8 cellular contexts compared by ENCODE assay signal in the genomic region with DNA sequence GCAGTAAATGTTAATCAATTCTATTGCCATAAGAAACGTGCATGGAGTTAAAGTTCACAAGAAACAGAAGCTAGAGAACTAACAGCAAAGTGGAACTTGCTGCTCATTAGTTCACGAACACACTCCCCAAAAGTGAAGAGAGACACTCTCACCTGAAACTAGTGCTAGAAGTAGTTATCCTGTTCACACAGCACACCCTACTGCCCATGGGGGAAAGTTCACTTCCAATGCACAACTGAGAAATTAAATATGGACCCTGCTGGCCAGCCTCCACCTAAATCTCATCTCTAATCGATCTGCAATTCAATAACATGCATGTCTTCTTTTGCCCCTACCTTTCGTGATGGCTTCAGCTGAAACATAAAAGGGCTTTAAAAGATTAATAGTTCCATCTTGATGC. TPM values are rescaled to one million over a fixed set of nuclear protein-coding genes. Genes with fewer than 3 reads are reported as not detected.
DNase-seq lines count a peak whose midpoint lies in the region; ATAC-seq and TF ChIP-seq lines count a peak whose summit lies in the region.

No MANE protein-coding gene starts in this region.

- H3K27me3 Mint-ChIP-seq in activated naive CD4-positive, alpha-beta T cell treated with anti-CD3 and anti-CD28 coated beads for 36 hours (ENCODE audit: low read depth), result no peaks in the 10 kb centered on the region

- no peak for TF ChIP-seq EP300 in Ishikawa (IDR thresholded peaks at IDR 0.05; ENCODE audit: borderline replicate concordance)
- TF ChIP-seq EP300 in suprapubic skin (IDR thresholded peaks at IDR 0.05), result no peak

- H3K4me3 Mint-ChIP-seq in activated naive CD4-positive, alpha-beta T cell treated with anti-CD3 and anti-CD28 coated beads for 36 hours, result no peak overlapping the region

- H3K4me3 ChIP-seq in GM12864 (ENCODE audit: low read depth, low read length) (no peak overlapping the region), iPS DF 6.9 (ENCODE audit: low read length) (no peak overlapping the region), suprapubic skin (no peak overlapping the region)

- H3K9me3 ChIP-seq in iPS DF 6.9 (ENCODE audit: control insufficient read depth, insufficient read depth, low read length), result no peaks in the 10 kb centered on the region
- H3K9me3 ChIP-seq in suprapubic skin, result no peaks in the 10 kb centered on the region

- H3K4me1 Mint-ChIP-seq in activated naive CD4-positive, alpha-beta T cell treated with anti-CD3 and anti-CD28 coated beads for 36 hours (ENCODE audit: low read depth), result peaks cover 5% of the 10 kb centered on the region

- no peak overlapping the region for H3K27ac Mint-ChIP-seq in activated naive CD4-positive, alpha-beta T cell treated with anti-CD3 and anti-CD28 coated beads for 36 hours

- peak; percentile 73 for TF ChIP-seq CTCF in GM12864 (IDR thresholded peaks at IDR 0.05; ENCODE audit: low read depth, low read length, missing control alignments)
- TF ChIP-seq CTCF in suprapubic skin (IDR thresholded peaks at IDR 0.05), result peak; percentile 12 to 28

- H3K27me3 ChIP-seq in iPS DF 6.9 (ENCODE audit: control insufficient read depth, insufficient read depth, low read length) (no peaks in the 10 kb centered on the region), suprapubic skin (no peaks in the 10 kb centered on the region)

- H3K36me3 Mint-ChIP-seq in activated naive CD4-positive, alpha-beta T cell treated with anti-CD3 and anti-CD28 coated beads for 36 hours (ENCODE audit: low read depth), result no peaks in the 10 kb centered on the region

- intact Hi-C loops in activated naive CD4-positive, alpha-beta T cell treated with anti-CD3 and anti-CD28 coated beads for 36 hours (cut with micrococcal nuclease), result loop anchor here (1.0 kb wide), 4 partner anchors 101 to 304 kb away; no protein-coding TSS in a partner anchor

- CTCF ChIA-PET in activated naive CD4-positive, alpha-beta T cell treated with anti-CD3 and anti-CD28 coated beads for 36 hours (lab: Charles Lee), result interaction anchor here (0.6 to 3.7 kb wide), 12 partner anchors 9 to 304 kb away, joined by 3 to 19 read pairs (median 5); no protein-coding TSS in a partner anchor

- H3K36me3 ChIP-seq in iPS DF 6.9 (ENCODE audit: control insufficient read depth, insufficient read depth, low read length) (no peaks in the 10 kb centered on the region), suprapubic skin (no peaks in the 10 kb centered on the region)

- ATAC-seq in GM21423 (IDR thresholded peaks at IDR 0.05; ENCODE audit: unreplicated experiment) (peak; percentile 84), HG03571 (IDR thresholded peaks at IDR 0.05; ENCODE audit: unreplicated experiment) (no peak)

- no peaks in the 10 kb centered on the region for H3K9me3 Mint-ChIP-seq in activated naive CD4-positive, alpha-beta T cell treated with anti-CD3 and anti-CD28 coated beads for 36 hours

- DNase-seq in GM12864 (ENCODE audit: low read depth), result no peak
- DNase-seq in activated naive CD4-positive, alpha-beta T cell treated with anti-CD3 and anti-CD28 coated beads for 36 hours, result peak; percentile 57
- DNase-seq in iPS DF 6.9 (ENCODE audit: low read depth, low spot score), result peak; percentile 13
- DNase-seq in suprapubic skin (ENCODE audit: low spot score in 2 of 2), result no peak
- DNase-seq in NCI-H2081 (lab: John Stamatoyannopoulos, UW), result no peak

- H3K27ac ChIP-seq in iPS DF 6.9 (ENCODE audit: low read length) (no peak overlapping the region), suprapubic skin (no peak overlapping the region)

- no CpG with 5 or more reads among the region's 4 CpGs for WGBS in iPS DF 6.9 (ENCODE audit: insufficient coverage, insufficient read length)
- WGBS in suprapubic skin, result 63% methylated on average over 4 of the region's 4 CpGs

- H3K4me1 ChIP-seq in iPS DF 6.9 (ENCODE audit: control insufficient read depth, insufficient read depth, low read length), result no peaks in the 10 kb centered on the region
- H3K4me1 ChIP-seq in suprapubic skin, result no peaks in the 10 kb centered on the region

- no peak for TF ChIP-seq POLR2A in suprapubic skin (IDR thresholded peaks at IDR 0.05)

- peak; percentile 71 for TF ChIP-seq RAD21 in Ishikawa (IDR thresholded peaks at IDR 0.05; ENCODE audit: low read depth)

TF ChIP-seq in Ishikawa, 13 proteins besides CTCF, POLR2A, EP300 and RAD21:
- TF ChIP-seq NFIC (IDR thresholded peaks at IDR 0.05) (no peak), YY1 (IDR thresholded peaks at IDR 0.05; ENCODE audit: low read depth) (no peak), EGR1 (IDR thresholded peaks at IDR 0.05) (no peak), TEAD4 (IDR thresholded peaks at IDR 0.05) (no peak), MAX (IDR thresholded peaks at IDR 0.05) (no peak), TCF12 (IDR thresholded peaks at IDR 0.05; ENCODE audit: low read depth) (no peak), ZBTB7A (IDR thresholded peaks at IDR 0.05; ENCODE audit: low read depth) (no peak), TAF1 (IDR thresholded peaks at IDR 0.05; ENCODE audit: low read depth) (no peak), FOXM1 (IDR thresholded peaks at IDR 0.05; ENCODE audit: borderline replicate concordance, low read depth) (no peak), CREB1 (IDR thresholded peaks at IDR 0.05; ENCODE audit: low read depth) (no peak), REST (IDR thresholded peaks at IDR 0.05; ENCODE audit: low read depth) (no peak), CEBPB (IDR thresholded peaks at IDR 0.05) (no peak)
- TF ChIP-seq, protein P1, sequence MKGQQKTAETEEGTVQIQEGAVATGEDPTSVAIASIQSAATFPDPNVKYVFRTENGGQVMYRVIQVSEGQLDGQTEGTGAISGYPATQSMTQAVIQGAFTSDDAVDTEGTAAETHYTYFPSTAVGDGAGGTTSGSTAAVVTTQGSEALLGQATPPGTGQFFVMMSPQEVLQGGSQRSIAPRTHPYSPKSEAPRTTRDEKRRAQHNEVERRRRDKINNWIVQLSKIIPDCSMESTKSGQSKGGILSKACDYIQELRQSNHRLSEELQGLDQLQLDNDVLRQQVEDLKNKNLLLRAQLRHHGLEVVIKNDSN (IDR thresholded peaks at IDR 0.05), result no peak

RNA-seq across cellular contexts. Expression of gene FRMD4B, which starts 39.4 kb away (rescaled TPM):
- total RNA-seq in activated naive CD4-positive, alpha-beta T cell treated with anti-CD3 and anti-CD28 coated beads for 36 hours, result 10 to 100 TPM; 11.9 to 12.1 TPM
- total RNA-seq in suprapubic skin, result 10 to 100 TPM; 53.8 to 75.3 (median 67.8) TPM

Comparison
In these comparisons a context has a peak if more than half of its experiments do, and no peak if none do; other contexts are left out.
1. DNase-seq: peak in activated naive CD4-positive, alpha-beta T cell treated with anti-CD3 and anti-CD28 coated beads for 36 hours (single experiment) and iPS DF 6.9 (single experiment); none in GM12864 (single experiment), suprapubic skin (0 of 2) and NCI-H2081 (0 of 2).
2. RNA of gene FRMD4B, which starts 39.4 kb away (total RNA-seq): 53.8 to 75.3 TPM in suprapubic skin; 11.9 to 12.1 TPM in activated naive CD4-positive, alpha-beta T cell treated with anti-CD3 and anti-CD28 coated beads for 36 hours; every median in the first group is over 4 times any median in the second.